24 cellular contexts compared by ENCODE assay signal in genomic region chr1:155202198-155202597, GRCh38. TPM values are rescaled to one million over a fixed set of nuclear protein-coding genes. Genes with fewer than 3 reads are reported as not detected.
DNase-seq lines count a peak whose midpoint lies in the region; ATAC-seq, FAIRE-seq and TF ChIP-seq lines count a peak whose summit lies in the region.
"Had no signal": no experiment of that assay in that cellular context is flagged by ENCODE, and none has a peak within 500 bp of the region (broad histone marks: within the 10 kb centered on the region; RNA-seq: fewer than 3 reads in every experiment).

No MANE protein-coding gene starts in this region.

- H3K14ac ChIP-seq in H1 (ENCODE audit: insufficient read length) = no peak overlapping the region

- ATAC-seq in SK-N-SH treated with all-trans-retinoic acid at 6 μM for 48 hours = no peak
- ATAC-seq: HepG2 had no signal

- H3K56ac ChIP-seq in H1 (replicated peaks; ENCODE audit: insufficient read length, low read depth, low read length) = no peak overlapping the region

- 92% methylated on average over 6 of the region's 7 CpGs for WGBS in SK-N-SH (ENCODE audit: low lambda C conversion rate)
- 95% methylated on average over 7 of the region's 7 CpGs; no CpG with 5 or more reads in 1 of the 2 experiments for WGBS in H1 (ENCODE audit: extremely low coverage in 1 of 2, insufficient coverage in 1 of 2, insufficient read length in 1 of 2, insufficient replicate concordance in 2 of 2, low coverage in 1 of 2, low lambda C conversion rate in 2 of 2, missing lambda C conversion rate in 1 of 2), 2 experiments

- no peak overlapping the region for H3K23ac ChIP-seq in H1 (ENCODE audit: insufficient read length)

- POLR2A ChIA-PET in SK-N-SH (lab: Yijun Ruan, JAX) = interaction anchor here (2.3 kb wide), 1 partner anchor 8 kb away, joined by 10 read pairs; no protein-coding TSS in a partner anchor
- POLR2A ChIA-PET in H1 (lab: Charles Lee; ENCODE audit: partially characterized antibody) = interaction anchor here (0.9 to 19.4 kb wide), 13 partner anchors 6 to 230 kb away, joined by 3 to 512 read pairs (median 5); partner anchors contain the start of genes ENTREP3, KRTCAP2 and TRIM46
- POLR2A ChIA-PET in HEK293T (lab: Yijun Ruan, JAX) = interaction anchor here (1.3 to 4.2 kb wide), 3 partner anchors 8 to 29 kb away, joined by 3 to 13 read pairs (median 6); partner anchors contain the start of gene KRTCAP2

- H3K4me1 ChIP-seq in SK-N-SH (ENCODE audit: control insufficient read depth in 1 of 2, insufficient read depth in 2 of 2, low read depth in 1 of 2, low read length in 1 of 2) (peaks cover 0 to 11% of the 10 kb centered on the region in 2 experiments; a peak in 1 of 4 replicates), H1 (replicated peaks in 1 of 4; ENCODE audit: control insufficient read depth in 3 of 4, insufficient read depth in 4 of 4, low read length in 3 of 4) (peaks cover 0 to 17% (median 11%) of the 10 kb centered on the region in 4 experiments; a peak in 6 of 7 replicates)

- H2BK120ac ChIP-seq in H1 (replicated peaks; ENCODE audit: low read depth, low read length) = no peak overlapping the region

- H3K27ac ChIP-seq in SK-N-SH (ENCODE audit: low read depth in 2 of 2, low read length in 1 of 2) (no peak overlapping the region), H1 (ENCODE audit: low read depth, low read length) (no peak overlapping the region)
- H3K27ac ChIP-seq: 22Rv1, PC-9, SJSA1 had no signal

- H4K20me1 ChIP-seq in SK-N-SH (ENCODE audit: insufficient read depth) (no peaks in the 10 kb centered on the region), H1 (replicated peaks in 1 of 2; ENCODE audit: control insufficient read depth in 1 of 2, insufficient read depth in 2 of 2, low read length in 2 of 2) (peaks cover 17 to 43% of the 10 kb centered on the region in 2 experiments)

- no peak for FAIRE-seq in H1 (lab: Jason Lieb, UNC)
- FAIRE-seq: GM19239, HepG2 had no signal

- no peak overlapping the region for H2BK20ac ChIP-seq in H1 (ENCODE audit: low read length)

- TF ChIP-seq RAD21 in SK-N-SH (IDR thresholded peaks at IDR 0.05; ENCODE audit: low read length) = no peak
- no peak for TF ChIP-seq RAD21 in H1 (IDR thresholded peaks at IDR 0.05 in 1 of 2, conservative IDR thresholded peaks at IDR 0.05 in 1 of 2; ENCODE audit: low read depth in 2 of 2, low read length in 2 of 2)

- H3K27me3 Mint-ChIP-seq in neural crest cell (ENCODE audit: low read depth) = peaks cover 21% of the 10 kb centered on the region
- no peaks in the 10 kb centered on the region for H3K27me3 Mint-ChIP-seq in activated naive CD8-positive, alpha-beta T cell treated with anti-CD3 and anti-CD28 coated beads for 36 hours
- H3K27me3 Mint-ChIP-seq: B cell had no signal

- H3K4me3 Mint-ChIP-seq in neural crest cell = peak overlapping the region; percentile 83
- H3K4me3 Mint-ChIP-seq in activated naive CD8-positive, alpha-beta T cell treated with anti-CD3 and anti-CD28 coated beads for 36 hours = no peak overlapping the region
- H3K4me3 Mint-ChIP-seq: B cell, CD14-positive monocyte had no signal

- no peak overlapping the region for H4K91ac ChIP-seq in H1 (replicated peaks; ENCODE audit: insufficient read length, low read length)

- peaks cover 36% of the 10 kb centered on the region for H3K36me3 Mint-ChIP-seq in neural crest cell (ENCODE audit: low read depth)
- H3K36me3 Mint-ChIP-seq in activated naive CD8-positive, alpha-beta T cell treated with anti-CD3 and anti-CD28 coated beads for 36 hours = peaks cover 4% of the 10 kb centered on the region

- no peaks in the 10 kb centered on the region for H3K9me3 Mint-ChIP-seq in neural crest cell
- H3K9me3 Mint-ChIP-seq in activated naive CD8-positive, alpha-beta T cell treated with anti-CD3 and anti-CD28 coated beads for 36 hours = no peaks in the 10 kb centered on the region
- H3K9me3 Mint-ChIP-seq: CD14-positive monocyte had no signal

- no peak overlapping the region for H3K4me2 ChIP-seq in SK-N-SH
- H3K4me2 ChIP-seq in H1 (ENCODE audit: insufficient read depth in 1 of 2, low read depth in 2 of 2, low read length in 2 of 2) = no peak overlapping the region
- H3K4me2 ChIP-seq: PC-9 had no signal

- H3K79me1 ChIP-seq in H1 (ENCODE audit: low read depth, low read length) = peaks cover 14% of the 10 kb centered on the region

- no peak overlapping the region for H2BK15ac ChIP-seq in H1 (ENCODE audit: low read length)

- peak in 1 of 2 experiments; percentile 83; a peak in 2 of 3 replicates for TF ChIP-seq POLR2A in H1 (IDR thresholded peaks at IDR 0.05; ENCODE audit: control extremely low read depth in 1 of 2, low read depth in 2 of 2, low read length in 2 of 2)

- TF ChIP-seq CTCF in SK-N-SH (IDR thresholded peaks at IDR 0.05) = no peak
- TF ChIP-seq CTCF in H1 (IDR thresholded peaks at IDR 0.05; ENCODE audit: control extremely low read depth in 1 of 3, insufficient read depth in 1 of 3, low read depth in 1 of 3, low read length in 3 of 3) = no peak
- no peak for TF ChIP-seq CTCF in neural crest cell (conservative IDR thresholded peaks at IDR 0.05)

- H3K18ac ChIP-seq in H1 (ENCODE audit: extremely low read depth, low read length) = no peak overlapping the region

- no peak overlapping the region for H2BK5ac ChIP-seq in H1 (ENCODE audit: low read depth, low read length)

- H2AFZ ChIP-seq in SK-N-SH (ENCODE audit: low read depth) (no peak overlapping the region), H1 (ENCODE audit: low read length) (no peak overlapping the region)
- H2AFZ ChIP-seq: PC-9 had no signal

- H3K4me3 ChIP-seq in SK-N-SH (ENCODE audit: low read depth in 2 of 2, low read length in 1 of 2) (no peak overlapping the region), H1 (ENCODE audit: extremely low read depth in 1 of 4, insufficient read depth in 2 of 4, low read depth in 3 of 4, low read length in 4 of 4) (no peak overlapping the region)
- H3K4me3 ChIP-seq: PC-9, SJSA1 had no signal

- no peaks in the 10 kb centered on the region for H3K9me2 ChIP-seq in SK-N-SH

- DNase-seq in SK-N-SH (no peak), H1 (ENCODE audit: low read depth in 1 of 2, low spot score in 2 of 2) (no peak), neural crest cell (ENCODE audit: low read depth, low spot score) (no peak), NCI-H2107 treated with DMSO at 0.1 percent for 48 hours (lab: John Stamatoyannopoulos, UW; ENCODE audit: unreplicated experiment) (no peak), HEK293T (ENCODE audit: extremely low spot score) (no peak), C1 segment of cervical spinal cord (lab: John Stamatoyannopoulos, UW) (no peak)
- no peak for DNase-seq in activated naive CD8-positive, alpha-beta T cell treated with anti-CD3 and anti-CD28 coated beads for 36 hours
- DNase-seq: KBM-7; MV-4-11; NCI-H1105; NCI-H1436 treated with DMSO at 0.1 percent for 48 hours; NCI-H187 treated with DMSO at 0.1 percent for 48 hours; NCI-H446; NCI-H524 treated with DMSO at 0.1 percent for 48 hours; NCI-H774; NK-92 treated with Interleukin-12 subunit alpha and Interleukin-12 subunit beta, amount 100 ng/mL, for 24 hours; PC-9 had no signal

- H3K9me3 ChIP-seq in SK-N-SH (no peaks in the 10 kb centered on the region), H1 (ENCODE audit: insufficient read depth in 2 of 2, low read depth in 1 of 2, low read length in 1 of 2) (no peaks in the 10 kb centered on the region)
- H3K9me3 ChIP-seq: SJSA1 had no signal

- H3K79me2 ChIP-seq in SK-N-SH (ENCODE audit: insufficient read depth) (peaks cover 16% of the 10 kb centered on the region), H1 (ENCODE audit: control insufficient read depth in 1 of 2, insufficient read depth in 2 of 2, low read length in 2 of 2) (peaks cover 0 to 14% of the 10 kb centered on the region in 2 experiments; a peak in 2 of 4 replicates)

- peak overlapping the region; percentile 62 for H3K27ac Mint-ChIP-seq in neural crest cell (ENCODE audit: unreplicated experiment)
- H3K27ac Mint-ChIP-seq in activated naive CD8-positive, alpha-beta T cell treated with anti-CD3 and anti-CD28 coated beads for 36 hours = no peak overlapping the region
- H3K27ac Mint-ChIP-seq: B cell, CD14-positive monocyte had no signal

- TF ChIP-seq EP300 in SK-N-SH (IDR thresholded peaks at IDR 0.05; ENCODE audit: borderline replicate concordance in 1 of 2, low read depth in 1 of 2, low read length in 1 of 2) (no peak), H1 (IDR thresholded peaks at IDR 0.05; ENCODE audit: borderline replicate concordance in 1 of 2, low read depth in 2 of 2, low read length in 2 of 2) (no peak)

- no peak overlapping the region for H3K9ac ChIP-seq in SK-N-SH
- H3K9ac ChIP-seq in H1 (replicated peaks in 1 of 4; ENCODE audit: extremely low read depth in 1 of 4, low read depth in 3 of 4, low read length in 3 of 4) = no peak overlapping the region

- peaks cover 47% of the 10 kb centered on the region for H3K4me1 Mint-ChIP-seq in neural crest cell
- peaks cover 5% of the 10 kb centered on the region for H3K4me1 Mint-ChIP-seq in activated naive CD8-positive, alpha-beta T cell treated with anti-CD3 and anti-CD28 coated beads for 36 hours

- no peak overlapping the region; the same call in 1 of the 2 replicates for H4K8ac ChIP-seq in H1 (ENCODE audit: extremely low read depth, insufficient read depth, low read length)

- CTCF ChIA-PET in SK-N-SH (lab: Yijun Ruan, JAX) (interaction anchor here (1.0 to 3.2 kb wide), 5 partner anchors 9 to 48 kb away, joined by 3 to 31 read pairs (median 6); no protein-coding TSS in a partner anchor), H1 (lab: Charles Lee; ENCODE audit: partially characterized antibody) (interaction anchor here (0.9 to 1.8 kb wide), 4 partner anchors 9 to 48 kb away, joined by 3 to 8 read pairs (median 6); no protein-coding TSS in a partner anchor), HEK293T (lab: Yijun Ruan, JAX) (interaction anchor here (1.0 to 2.6 kb wide), 2 partner anchors 8 to 34 kb away, joined by 3 to 7 read pairs; no protein-coding TSS in a partner anchor)

- no peak overlapping the region for H3K4ac ChIP-seq in H1 (replicated peaks; ENCODE audit: insufficient read length, low read depth, low read length)

- peaks cover 24% of the 10 kb centered on the region for H3F3A ChIP-seq in SK-N-SH (replicated peaks; ENCODE audit: insufficient read depth)

- H3K36me3 ChIP-seq in SK-N-SH (replicated peaks in 1 of 2; ENCODE audit: control insufficient read depth in 1 of 2, insufficient read depth in 2 of 2, low read length in 1 of 2) (peaks cover 20 to 48% of the 10 kb centered on the region in 2 experiments), H1 (ENCODE audit: control insufficient read depth in 2 of 4, insufficient read depth in 4 of 4, low read length in 3 of 4) (peaks cover 40 to 70% (median 58%) of the 10 kb centered on the region in 4 experiments)

- no peak overlapping the region for H2BK12ac ChIP-seq in H1 (ENCODE audit: low read depth, low read length)

- no peaks in the 10 kb centered on the region for H3K27me3 ChIP-seq in SK-N-SH (ENCODE audit: insufficient read depth)
- no peaks in the 10 kb centered on the region; a peak in 1 of 7 replicates for H3K27me3 ChIP-seq in H1 (replicated peaks in 1 of 4; ENCODE audit: control insufficient read depth in 3 of 4, extremely low read depth in 1 of 4, insufficient read depth in 3 of 4, low read length in 3 of 4)
- H3K27me3 ChIP-seq: SJSA1 had no signal

- no peak overlapping the region for H2AK5ac ChIP-seq in H1 (ENCODE audit: low read depth, low read length)

- H4K5ac ChIP-seq in H1 (ENCODE audit: insufficient read length, low read depth, low read length) = no peak overlapping the region

- H3K23me2 ChIP-seq in H1 (ENCODE audit: low read depth, low read length) = no peaks in the 10 kb centered on the region

RNA-seq across cellular contexts. Expression of gene THBS3, which starts 5.5 kb away (rescaled TPM):
- polyA plus RNA-seq in SK-N-SH (2012; rRNA removed) (124 and 162 TPM in 2 replicates), H1 (2011; rRNA removed) (3.5 and 5.0 TPM in 2 replicates)
- 61.2 and 79.2 TPM in 2 replicates for polyA plus RNA-seq in SK-N-SH (2012; cell fraction: cytosol; rRNA removed)
- 430 and 590 TPM in 2 replicates for polyA plus RNA-seq in SK-N-SH (2012; cell fraction: nucleus; rRNA removed)
- 2.6 and 3.0 TPM in 2 replicates for total RNA-seq in H1 (2021; fragmentation: NEBNext Ultra II Directional; extraction: Animal tissue kit (Norgen Biotek cat#: 25700))
- 4.2 TPM for polyA plus RNA-seq in H1 (2011; cell fraction: cytosol; rRNA removed)
- polyA plus RNA-seq in H1 (2011; cell fraction: nucleus; rRNA removed) = 19.8 TPM
- 8.5 to 12.1 TPM (median 11.0 TPM) in 4 replicates for polyA plus RNA-seq in H1 (2012, experiment 1 of 2)
- 4.6 TPM for polyA plus RNA-seq in H1 (2012, experiment 2 of 2)
- 3.6 TPM for polyA plus RNA-seq in H1 (2013, experiment 1 of 2)
- polyA plus RNA-seq in H1 (2013, experiment 2 of 2) = 3.4 TPM
- 5.1 and 6.1 TPM in 2 replicates for polyA minus RNA-seq in H1 (2011; rRNA and poly(A)+ RNA removed)
- 2.2 TPM for polyA minus RNA-seq in H1 (2011; cell fraction: cytosol; rRNA and poly(A)+ RNA removed)
- 9.2 TPM for polyA minus RNA-seq in H1 (2011; cell fraction: nucleus; rRNA and poly(A)+ RNA removed)
- 21.4 TPM in 2 replicates for total RNA-seq in neural crest cell
- total RNA-seq in activated naive CD8-positive, alpha-beta T cell treated with anti-CD3 and anti-CD28 coated beads for 36 hours = 1 to 10 TPM; 7.4 to 9.3 TPM

RNA-seq across cellular contexts. Expression of gene MTX1, which starts 6.3 kb away (rescaled TPM):
- polyA plus RNA-seq in SK-N-SH (2012; rRNA removed) (79.1 TPM in 2 replicates), H1 (2011; rRNA removed) (131 and 161 TPM in 2 replicates)
- polyA plus RNA-seq in SK-N-SH (2012; cell fraction: cytosol; rRNA removed) = 38.5 and 57.4 TPM in 2 replicates
- polyA plus RNA-seq in SK-N-SH (2012; cell fraction: nucleus; rRNA removed) = 75.0 and 79.6 TPM in 2 replicates
- total RNA-seq in H1 (2021; fragmentation: NEBNext Ultra II Directional; extraction: Animal tissue kit (Norgen Biotek cat#: 25700)) = 47.9 and 55.0 TPM in 2 replicates
- 108 TPM for polyA plus RNA-seq in H1 (2011; cell fraction: cytosol; rRNA removed)
- 98.3 TPM for polyA plus RNA-seq in H1 (2011; cell fraction: nucleus; rRNA removed)
- polyA plus RNA-seq in H1 (2012, experiment 1 of 2) = 52.9 to 74.3 TPM (median 71.2 TPM) in 4 replicates
- polyA plus RNA-seq in H1 (2012, experiment 2 of 2) = 106 TPM
- 37.2 TPM for polyA plus RNA-seq in H1 (2013, experiment 1 of 2)
- 36.4 TPM for polyA plus RNA-seq in H1 (2013, experiment 2 of 2)
- polyA minus RNA-seq in H1 (2011; rRNA and poly(A)+ RNA removed) = 39.0 and 48.9 TPM in 2 replicates
- polyA minus RNA-seq in H1 (2011; cell fraction: cytosol; rRNA and poly(A)+ RNA removed) = 31.5 TPM
- polyA minus RNA-seq in H1 (2011; cell fraction: nucleus; rRNA and poly(A)+ RNA removed) = 29.7 TPM
- 36.0 and 38.3 TPM in 2 replicates for total RNA-seq in neural crest cell
- 10 to 100 TPM; 68.0 to 72.5 TPM for total RNA-seq in activated naive CD8-positive, alpha-beta T cell treated with anti-CD3 and anti-CD28 coated beads for 36 hours

RNA-seq across cellular contexts. Expression of gene TRIM46, which starts 28.5 kb away (rescaled TPM):
- polyA plus RNA-seq in SK-N-SH (2012; rRNA removed) = 12.3 and 12.7 TPM in 2 replicates
- 3.4 and 6.0 TPM in 2 replicates for polyA plus RNA-seq in SK-N-SH (2012; cell fraction: cytosol; rRNA removed)
- 58.4 and 75.1 TPM in 2 replicates for polyA plus RNA-seq in SK-N-SH (2012; cell fraction: nucleus; rRNA removed)
- total RNA-seq in H1 (2021; fragmentation: NEBNext Ultra II Directional; extraction: Animal tissue kit (Norgen Biotek cat#: 25700)) = 15.0 and 15.5 TPM in 2 replicates
- polyA plus RNA-seq in H1 (2011; rRNA removed) = 21.6 and 34.7 TPM in 2 replicates
- polyA plus RNA-seq in H1 (2011; cell fraction: cytosol; rRNA removed) = 29.4 TPM
- polyA plus RNA-seq in H1 (2011; cell fraction: nucleus; rRNA removed) = 94.4 TPM
- polyA plus RNA-seq in H1 (2012, experiment 1 of 2) = 18.2 to 22.5 TPM (median 20.8 TPM) in 4 replicates
- polyA plus RNA-seq in H1 (2012, experiment 2 of 2) = 12.6 TPM
- 11.7 TPM for polyA plus RNA-seq in H1 (2013, experiment 1 of 2)
- polyA plus RNA-seq in H1 (2013, experiment 2 of 2) = 9.4 TPM
- 11.4 and 11.5 TPM in 2 replicates for polyA minus RNA-seq in H1 (2011; rRNA and poly(A)+ RNA removed)
- polyA minus RNA-seq in H1 (2011; cell fraction: cytosol; rRNA and poly(A)+ RNA removed) = 13.7 TPM
- 28.4 TPM for polyA minus RNA-seq in H1 (2011; cell fraction: nucleus; rRNA and poly(A)+ RNA removed)
- 9.8 and 10.0 TPM in 2 replicates for total RNA-seq in neural crest cell
- total RNA-seq in activated naive CD8-positive, alpha-beta T cell treated with anti-CD3 and anti-CD28 coated beads for 36 hours = 1 to 10 TPM; 4.6 to 4.9 TPM
- polyA plus RNA-seq: CD14-positive monocyte had no signal

RNA-seq across cellular contexts. Expression of gene KRTCAP2, which starts 29.1 kb away (rescaled TPM):
- polyA plus RNA-seq in SK-N-SH (2012; rRNA removed) (203 and 238 TPM in 2 replicates), H1 (2011; rRNA removed) (317 and 419 TPM in 2 replicates)
- 133 and 181 TPM in 2 replicates for polyA plus RNA-seq in SK-N-SH (2012; cell fraction: cytosol; rRNA removed)
- 254 and 311 TPM in 2 replicates for polyA plus RNA-seq in SK-N-SH (2012; cell fraction: nucleus; rRNA removed)
- total RNA-seq in H1 (2021; fragmentation: NEBNext Ultra II Directional; extraction: Animal tissue kit (Norgen Biotek cat#: 25700)) = 146 TPM in 2 replicates
- 199 TPM for polyA plus RNA-seq in H1 (2011; cell fraction: cytosol; rRNA removed)
- 287 TPM for polyA plus RNA-seq in H1 (2011; cell fraction: nucleus; rRNA removed)
- polyA plus RNA-seq in H1 (2012, experiment 1 of 2) = 150 to 268 TPM (median 247 TPM) in 4 replicates
- polyA plus RNA-seq in H1 (2012, experiment 2 of 2) = 705 TPM
- polyA plus RNA-seq in H1 (2013, experiment 1 of 2) = 290 TPM
- 399 TPM for polyA plus RNA-seq in H1 (2013, experiment 2 of 2)
- polyA minus RNA-seq in H1 (2011; rRNA and poly(A)+ RNA removed) = 107 and 146 TPM in 2 replicates
- 86.3 TPM for polyA minus RNA-seq in H1 (2011; cell fraction: cytosol; rRNA and poly(A)+ RNA removed)
- 82.9 TPM for polyA minus RNA-seq in H1 (2011; cell fraction: nucleus; rRNA and poly(A)+ RNA removed)
- 125 and 152 TPM in 2 replicates for total RNA-seq in neural crest cell
- 100 to 1,000 TPM; 135 to 145 TPM for total RNA-seq in activated naive CD8-positive, alpha-beta T cell treated with anti-CD3 and anti-CD28 coated beads for 36 hours

RNA-seq across cellular contexts. Expression of gene ENTREP3, which starts 53.1 kb away (rescaled TPM):
- polyA plus RNA-seq in SK-N-SH (2012; rRNA removed) (20.0 and 30.6 TPM in 2 replicates), H1 (2011; rRNA removed) (22.8 and 39.1 TPM in 2 replicates)
- polyA plus RNA-seq in SK-N-SH (2012; cell fraction: cytosol; rRNA removed) = 17.9 and 26.4 TPM in 2 replicates
- polyA plus RNA-seq in SK-N-SH (2012; cell fraction: nucleus; rRNA removed) = 42.8 and 45.5 TPM in 2 replicates
- total RNA-seq in H1 (2021; fragmentation: NEBNext Ultra II Directional; extraction: Animal tissue kit (Norgen Biotek cat#: 25700)) = 52.2 and 55.4 TPM in 2 replicates
- polyA plus RNA-seq in H1 (2011; cell fraction: cytosol; rRNA removed) = 16.5 TPM
- 58.2 TPM for polyA plus RNA-seq in H1 (2011; cell fraction: nucleus; rRNA removed)
- 39.5 to 52.0 TPM (median 47.1 TPM) in 4 replicates for polyA plus RNA-seq in H1 (2012, experiment 1 of 2)
- 47.8 TPM for polyA plus RNA-seq in H1 (2012, experiment 2 of 2)
- 38.5 TPM for polyA plus RNA-seq in H1 (2013, experiment 1 of 2)
- 41.8 TPM for polyA plus RNA-seq in H1 (2013, experiment 2 of 2)
- 8.3 and 11.1 TPM in 2 replicates for polyA minus RNA-seq in H1 (2011; rRNA and poly(A)+ RNA removed)
- 22.6 TPM for polyA minus RNA-seq in H1 (2011; cell fraction: cytosol; rRNA and poly(A)+ RNA removed)
- 19.6 TPM for polyA minus RNA-seq in H1 (2011; cell fraction: nucleus; rRNA and poly(A)+ RNA removed)
- total RNA-seq in neural crest cell = 93.1 and 94.3 TPM in 2 replicates
- 10 to 100 TPM; 46.6 to 49.7 TPM for total RNA-seq in activated naive CD8-positive, alpha-beta T cell treated with anti-CD3 and anti-CD28 coated beads for 36 hours

Comparison
In these comparisons a context has a peak if more than half of its experiments do, and no peak if none do; other contexts are left out.
1. Of the 17 proteins assayed by ChIP-seq in both H1 and SK-N-SH: peak only in H1: none; only in SK-N-SH: none; in both: POLR2AphosphoS5; in neither: 16.